Comparison of ENCODE assay signal across 8 cellular contexts in the genomic region with DNA sequence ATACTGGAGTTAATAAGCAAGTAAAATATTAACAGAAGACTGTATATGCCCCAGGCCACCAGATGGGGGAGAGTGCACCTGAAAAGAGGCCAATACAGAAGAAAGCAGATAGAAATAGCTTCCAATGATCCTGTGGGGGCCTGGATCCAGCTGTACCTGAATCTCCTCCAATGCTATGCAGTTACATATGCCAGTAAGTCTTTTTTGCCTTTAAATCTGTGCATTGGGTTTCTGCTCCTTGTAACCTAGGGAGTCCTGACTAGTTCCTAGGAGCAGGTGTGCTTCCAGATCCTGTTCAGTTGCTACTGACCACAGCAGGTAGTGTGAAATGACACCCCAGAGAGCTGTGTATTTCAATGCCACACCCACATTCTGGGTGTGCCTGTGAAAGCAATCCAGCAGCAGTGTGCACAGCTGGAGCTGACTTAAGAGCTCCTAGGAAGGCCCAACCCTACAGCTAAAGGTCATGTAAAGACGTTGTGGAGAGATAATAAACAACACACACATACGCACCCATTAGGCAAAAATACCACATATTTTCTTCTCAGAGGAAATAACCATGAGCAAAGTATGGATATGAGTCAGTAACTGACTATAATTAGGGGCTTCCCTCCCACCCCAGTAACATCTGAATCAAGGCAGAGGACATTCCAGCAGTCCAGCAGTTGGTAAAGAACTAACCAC.
DNase-seq lines count a peak whose midpoint lies in the region; ATAC-seq and TF ChIP-seq lines count a peak whose summit lies in the region.

No MANE protein-coding gene starts in this region.

- no peak overlapping the region for H3K4me3 ChIP-seq in ovary

- 32 to 44% (median 43%) methylated on average over 2 of the region's 2 CpGs for WGBS in ovary, 3 donors

- no peak for TF ChIP-seq POLR2A in ovary (IDR thresholded peaks at IDR 0.05)

- intact Hi-C loops in activated CD4-positive, alpha-beta memory T cell treated with anti-CD3 and anti-CD28 coated beads for 36 hours (cut with micrococcal nuclease): loop anchor here (1.0 to 5.0 kb wide), 4 partner anchors 62 to 389 kb away; partner anchors contain the start of gene AKAP13
- intact Hi-C loops in ovary (cut with DNase I): no loop called here

- no peak for TF ChIP-seq EP300 in ovary (IDR thresholded peaks at IDR 0.05)

- POLR2A ChIA-PET in activated CD4-positive, alpha-beta memory T cell treated with anti-CD3 and anti-CD28 coated beads for 36 hours (lab: Charles Lee): interaction anchor here (1.3 to 1.4 kb wide), 2 partner anchors 13 to 62 kb away, joined by 7 to 8 read pairs; partner anchors contain the start of gene AKAP13

- CTCF ChIA-PET in activated CD4-positive, alpha-beta memory T cell treated with anti-CD3 and anti-CD28 coated beads for 36 hours (lab: Charles Lee): interaction anchor here (1.2 to 4.9 kb wide), 8 partner anchors 9 to 187 kb away, joined by 3 to 41 read pairs (median 6); no protein-coding TSS in a partner anchor

- peaks cover 11% of the 10 kb centered on the region for H3K9me3 Mint-ChIP-seq in activated CD4-positive, alpha-beta memory T cell treated with anti-CD3 and anti-CD28 coated beads for 36 hours

- peak overlapping the region; percentile 28 for H3K27ac Mint-ChIP-seq in activated CD4-positive, alpha-beta memory T cell treated with anti-CD3 and anti-CD28 coated beads for 36 hours

- H3K4me1 ChIP-seq in ovary (ENCODE audit: insufficient read depth): no peaks in the 10 kb centered on the region

- ATAC-seq in GM19468 (IDR thresholded peaks at IDR 0.05; ENCODE audit: extremely low read depth, unreplicated experiment) (peak; percentile 62), HG03460 (IDR thresholded peaks at IDR 0.05; ENCODE audit: unreplicated experiment) (peak; percentile 83)

- H3K27me3 ChIP-seq in ovary: no peaks in the 10 kb centered on the region

- H3K4me3 Mint-ChIP-seq in activated CD4-positive, alpha-beta memory T cell treated with anti-CD3 and anti-CD28 coated beads for 36 hours: no peak overlapping the region

- no peaks in the 10 kb centered on the region for H3K9me3 ChIP-seq in ovary

- no peak for TF ChIP-seq CTCF in ovary (IDR thresholded peaks at IDR 0.05)

- H3K4me1 Mint-ChIP-seq in activated CD4-positive, alpha-beta memory T cell treated with anti-CD3 and anti-CD28 coated beads for 36 hours (ENCODE audit: low read depth): peaks cover 49% of the 10 kb centered on the region

- H3K27me3 Mint-ChIP-seq in activated CD4-positive, alpha-beta memory T cell treated with anti-CD3 and anti-CD28 coated beads for 36 hours: no peaks in the 10 kb centered on the region

- H3K36me3 ChIP-seq in ovary: no peaks in the 10 kb centered on the region

- no peaks in the 10 kb centered on the region for H3K36me3 Mint-ChIP-seq in activated CD4-positive, alpha-beta memory T cell treated with anti-CD3 and anti-CD28 coated beads for 36 hours

- peak; percentile 57 for DNase-seq in NK-92 treated with Interleukin-12 subunit alpha and Interleukin-12 subunit beta, amount 100 ng/mL, for 24 hours (lab: John Stamatoyannopoulos, UW)
- DNase-seq in NK-92 (lab: John Stamatoyannopoulos, UW; ENCODE audit: unreplicated experiment) (no peak), lung microvascular endothelial cell (ENCODE audit: low read depth in 2 of 2) (peak; percentile 32 to 95), ovary (no peak), NCI-H2107 treated with DMSO at 0.1 percent for 48 hours (lab: John Stamatoyannopoulos, UW; ENCODE audit: unreplicated experiment) (no peak)
- peak; percentile 50 for DNase-seq in activated CD4-positive, alpha-beta memory T cell treated with anti-CD3 and anti-CD28 coated beads for 36 hours

- no peak overlapping the region for H3K27ac ChIP-seq in ovary

Comparison
In these comparisons a context has a peak if more than half of its experiments do, and no peak if none do; other contexts are left out.
1. DNase-seq: peak in NK-92 treated with Interleukin-12 subunit alpha and Interleukin-12 subunit beta, amount 100 ng/mL, for 24 hours (single experiment), activated CD4-positive, alpha-beta memory T cell treated with anti-CD3 and anti-CD28 coated beads for 36 hours (single experiment) and lung microvascular endothelial cell (2 of 2); none in NK-92 (single experiment), ovary (0 of 5) and NCI-H2107 treated with DMSO at 0.1 percent for 48 hours (single experiment).